In genomic region chr11:88043149-88043548, GRCh38 we compare ENCODE assay signal across 23 cellular contexts.
"Had no signal": no experiment of that assay in that cellular context is flagged by ENCODE, and none has a peak within 500 bp of the region (broad histone marks: within the 10 kb centered on the region; RNA-seq: fewer than 3 reads in every experiment).

No MANE protein-coding gene starts in this region.

- ATAC-seq: activated T-helper 17 cell treated with anti-CD3 and anti-CD28 coated beads, Interleukin-2, amount 50 U/mL, for 72 hours; lower lobe of right lung; sciatic nerve; stimulated activated naive B cell treated with anti-CD40 and anti-IgM and Interleukin-4, amounts not matched to agents 10 μg/mL and 1 μg/mL and 100 μg/mL, for 72 hours had no signal

- H3K4me3 ChIP-seq: coronary artery, lower lobe of right lung, transverse colon had no signal

- H3K36me3 ChIP-seq: lower lobe of right lung, transverse colon, WERI-Rb-1 had no signal

- H3K27ac ChIP-seq: coronary artery, lower lobe of right lung, transverse colon had no signal

- FAIRE-seq: astrocyte, small intestine, urothelium cell line had no signal

- H3K27me3 ChIP-seq: transverse colon had no signal

- H3K4me1 ChIP-seq: lower lobe of right lung, transverse colon had no signal

- H3K9me3 ChIP-seq: lower lobe of right lung, transverse colon had no signal

- DNase-seq: activated CD4-positive, alpha-beta T cell treated with anti-CD3 and anti-CD28 coated beads, Interleukin-2, amount 50 U/mL, for 4 hours; activated CD8-positive, alpha-beta memory T cell treated with anti-CD3 and anti-CD28 coated beads for 24 hours; activated CD8-positive, alpha-beta memory T cell treated with anti-CD3 and anti-CD28 coated beads, Interleukin-2, amount 50 U/mL, for 4 hours; activated naive CD4-positive, alpha-beta T cell; activated naive CD8-positive, alpha-beta T cell treated with anti-CD3 and anti-CD28 coated beads for 36 hours; activated T-cell treated with anti-CD3 and anti-CD28 coated beads, Interleukin-2, amount 50 U/mL, for 24 hours; cerebellar nuclear complex; erythroblast; immature natural killer cell; lower lobe of right lung; naive B cell; posterior cingulate gyrus; small intestine; stimulated activated CD4-positive, alpha-beta T cell treated with anti-CD3 and anti-CD28 coated beads, Interleukin-2, amount 100 ng/mL, for 48 hours; stimulated activated CD8-positive, alpha-beta memory T cell treated with anti-CD3 and anti-CD28 coated beads, Interleukin-4, amount 100 ng/mL, for 48 hours; stimulated activated naive B cell treated with anti-CD40 and anti-IgM and Interleukin-4, amounts not matched to agents 10 μg/mL and 1 μg/mL and 100 μg/mL, for 72 hours; transverse colon had no signal
